Comparison of ENCODE assay signal across 29 cellular contexts in genomic region chr6:101502818-101503217, GRCh38.
"Had no signal": no experiment of that assay in that cellular context is flagged by ENCODE, and none has a peak within 500 bp of the region (broad histone marks: within the 10 kb centered on the region; RNA-seq: fewer than 3 reads in every experiment).

No MANE protein-coding gene starts in this region.

- H3K9me3 ChIP-seq: neutrophil, ovary, psoas muscle, right lobe of liver, sigmoid colon, stomach, thoracic aorta, thyroid gland, tibial nerve, upper lobe of left lung, vagina had no signal

- ATAC-seq: natural killer cell treated with Interleukin-12 subunit alpha and Interleukin-12 subunit beta and Interleukin-15 and Interleukin-18, amount 100 ng/mL, for 72 hours; psoas muscle; right cardiac atrium; right lobe of liver; stimulated activated effector memory CD8-positive, alpha-beta T cell treated with anti-CD3 and anti-CD28 coated beads, Interleukin-12 subunit alpha, Interleukin-12 subunit beta, amount 100 ng/mL, for 72 hours; stimulated activated naive B cell treated with anti-CD40 and anti-IgM and Interleukin-4, amounts not matched to agents 10 μg/mL and 1 μg/mL and 100 μg/mL, for 72 hours had no signal

- H3K4me1 ChIP-seq: parathyroid adenoma, psoas muscle, right lobe of liver, sigmoid colon, stomach, thyroid gland, tibial nerve, upper lobe of left lung, vagina had no signal

- H3K27ac ChIP-seq: neutrophil, ovary, parathyroid adenoma, psoas muscle, right lobe of liver, sigmoid colon, stomach, thoracic aorta, thyroid gland, tibial nerve, upper lobe of left lung, vagina had no signal

- DNase-seq: nephron progenitor cell; nucleus accumbens; ovary; posterior cingulate gyrus; psoas muscle; right cardiac atrium; right lobe of liver; sigmoid colon; small intestine; stimulated activated CD4-positive, alpha-beta T cell treated with anti-CD3 and anti-CD28 coated beads, Interleukin-15, amount 100 ng/mL, for 24 hours; stimulated activated CD4-positive, alpha-beta T cell treated with anti-CD3 and anti-CD28 coated beads, Interleukin-2, amount 100 ng/mL, for 24 hours; stimulated activated CD4-positive, alpha-beta T cell treated with anti-CD3 and anti-CD28 coated beads, Interleukin-2, amount 100 ng/mL, for 48 hours; stimulated activated CD4-positive, alpha-beta T cell treated with anti-CD3 and anti-CD28 coated beads, Interleukin-4, amount 100 ng/mL, for 24 hours; stimulated activated naive B cell treated with anti-CD40 and anti-IgM and Interleukin-4, amounts not matched to agents 10 μg/mL and 1 μg/mL and 100 μg/mL, for 72 hours; stimulated activated naive CD4-positive, alpha-beta T cell treated with Interleukin-2 at 50 U/mL for 16 hours; stomach; thyroid gland; trophoblast cell; upper lobe of left lung had no signal

- H3K4me3 ChIP-seq: ovary, psoas muscle, right lobe of liver, sigmoid colon, stomach, thoracic aorta, thyroid gland, tibial nerve, upper lobe of left lung, vagina had no signal

- H2AFZ ChIP-seq: parathyroid adenoma had no signal

- H3K27ac Mint-ChIP-seq: natural killer cell treated with Interleukin-12 subunit alpha and Interleukin-12 subunit beta and Interleukin-15 and Interleukin-18, amount 100 ng/mL, for 72 hours; nephron progenitor cell; progenitor cell of endocrine pancreas; stimulated activated effector memory CD8-positive, alpha-beta T cell treated with anti-CD3 and anti-CD28 coated beads, Interleukin-12 subunit alpha, Interleukin-12 subunit beta, amount 100 ng/mL, for 72 hours; stimulated activated naive B cell treated with anti-CD40 and anti-IgM and Interleukin-4, amounts not matched to agents 10 μg/mL and 1 μg/mL and 100 μg/mL, for 72 hours; stimulated activated naive CD8-positive, alpha-beta T cell treated with anti-CD3 and anti-CD28 coated beads, Interleukin-15, Interleukin-2, amounts not matched to agents 100 ng/mL and 50 ng/mL, for 24 hours had no signal

- H3K79me2 ChIP-seq: parathyroid adenoma had no signal

- H3K27me3 ChIP-seq: neutrophil, ovary, right lobe of liver, sigmoid colon, stomach, thyroid gland, tibial nerve, upper lobe of left lung, vagina had no signal

- H3K4me3 Mint-ChIP-seq: natural killer cell treated with Interleukin-12 subunit alpha and Interleukin-12 subunit beta and Interleukin-15 and Interleukin-18, amount 100 ng/mL, for 72 hours; nephron progenitor cell; neural crest cell; stimulated activated effector memory CD8-positive, alpha-beta T cell treated with anti-CD3 and anti-CD28 coated beads, Interleukin-12 subunit alpha, Interleukin-12 subunit beta, amount 100 ng/mL, for 72 hours; stimulated activated naive B cell treated with anti-CD40 and anti-IgM and Interleukin-4, amounts not matched to agents 10 μg/mL and 1 μg/mL and 100 μg/mL, for 72 hours; stimulated activated naive CD8-positive, alpha-beta T cell treated with anti-CD3 and anti-CD28 coated beads, Interleukin-15, Interleukin-2, amounts not matched to agents 100 ng/mL and 50 ng/mL, for 24 hours had no signal

- H3K9me3 Mint-ChIP-seq: nephron progenitor cell; neural crest cell; stimulated activated naive B cell treated with anti-CD40 and anti-IgM and Interleukin-4, amounts not matched to agents 10 μg/mL and 1 μg/mL and 100 μg/mL, for 72 hours; stimulated activated naive CD8-positive, alpha-beta T cell treated with anti-CD3 and anti-CD28 coated beads, Interleukin-15, Interleukin-2, amounts not matched to agents 100 ng/mL and 50 ng/mL, for 24 hours had no signal

- H3K36me3 ChIP-seq: neutrophil, ovary, right lobe of liver, sigmoid colon, stomach, thoracic aorta, thyroid gland, tibial nerve, upper lobe of left lung, vagina had no signal

- H3K36me3 Mint-ChIP-seq: natural killer cell treated with Interleukin-12 subunit alpha and Interleukin-12 subunit beta and Interleukin-15 and Interleukin-18, amount 100 ng/mL, for 72 hours; stimulated activated effector memory CD8-positive, alpha-beta T cell treated with anti-CD3 and anti-CD28 coated beads, Interleukin-12 subunit alpha, Interleukin-12 subunit beta, amount 100 ng/mL, for 72 hours; stimulated activated naive B cell treated with anti-CD40 and anti-IgM and Interleukin-4, amounts not matched to agents 10 μg/mL and 1 μg/mL and 100 μg/mL, for 72 hours had no signal

- H3K4me1 Mint-ChIP-seq: nephron progenitor cell; neural crest cell; stimulated activated effector memory CD8-positive, alpha-beta T cell treated with anti-CD3 and anti-CD28 coated beads, Interleukin-12 subunit alpha, Interleukin-12 subunit beta, amount 100 ng/mL, for 72 hours; stimulated activated naive B cell treated with anti-CD40 and anti-IgM and Interleukin-4, amounts not matched to agents 10 μg/mL and 1 μg/mL and 100 μg/mL, for 72 hours had no signal

- H3K27me3 Mint-ChIP-seq: natural killer cell treated with Interleukin-12 subunit alpha and Interleukin-12 subunit beta and Interleukin-15 and Interleukin-18, amount 100 ng/mL, for 72 hours; progenitor cell of endocrine pancreas; stimulated activated naive B cell treated with anti-CD40 and anti-IgM and Interleukin-4, amounts not matched to agents 10 μg/mL and 1 μg/mL and 100 μg/mL, for 72 hours; stimulated activated naive CD8-positive, alpha-beta T cell treated with anti-CD3 and anti-CD28 coated beads, Interleukin-15, Interleukin-2, amounts not matched to agents 100 ng/mL and 50 ng/mL, for 24 hours had no signal
